ENCODE assay signal across 17 cellular contexts in genomic region chr3:126465928-126466564, GRCh38. TPM values are rescaled to one million over a fixed set of nuclear protein-coding genes. Genes with fewer than 3 reads are reported as not detected.
A peak's percentile ranks its signal among the peaks of the same experiment; 100 is the strongest.
DNase-seq lines count a peak whose midpoint lies in the region; ATAC-seq and TF ChIP-seq lines count a peak whose summit lies in the region.
"Had no signal": no experiment of that assay in that cellular context is flagged by ENCODE, and none has a peak within 500 bp of the region (broad histone marks: within the 10 kb centered on the region; RNA-seq: fewer than 3 reads in every experiment).

No MANE protein-coding gene starts in this region.

- H3K9me3 Mint-ChIP-seq in chondrocyte (ENCODE audit: low read depth) (no peaks in the 10 kb centered on the region), Calu3 (ENCODE audit: low read depth, unreplicated experiment) (no peaks in the 10 kb centered on the region)
- no peaks in the 10 kb centered on the region for H3K9me3 Mint-ChIP-seq in stimulated activated memory B cell treated with anti-CD40 and anti-IgM and Interleukin-4, amounts not matched to agents 10 μg/mL and 1 μg/mL and 100 μg/mL, for 72 hours
- H3K9me3 Mint-ChIP-seq: activated naive CD8-positive, alpha-beta T cell treated with anti-CD3 and anti-CD28 coated beads for 36 hours; CD4-positive, CD25-positive, alpha-beta regulatory T cell; GM23338; nephron progenitor cell had no signal

- no peak overlapping the region for H3K27ac Mint-ChIP-seq in chondrocyte (ENCODE audit: unreplicated experiment)
- no peak overlapping the region for H3K27ac Mint-ChIP-seq in stimulated activated memory B cell treated with anti-CD40 and anti-IgM and Interleukin-4, amounts not matched to agents 10 μg/mL and 1 μg/mL and 100 μg/mL, for 72 hours
- no peak overlapping the region for H3K27ac Mint-ChIP-seq in Calu3 (ENCODE audit: unreplicated experiment)
- H3K27ac Mint-ChIP-seq: activated naive CD8-positive, alpha-beta T cell treated with anti-CD3 and anti-CD28 coated beads for 36 hours; CD4-positive, CD25-positive, alpha-beta regulatory T cell; GM23338 had no signal

- intact Hi-C loops in Calu3 (cut with micrococcal nuclease; ENCODE audit: unreplicated experiment), result no loop called here

- CTCF ChIA-PET in Calu3 (lab: Charles Lee), result interaction anchor here (0.8 kb wide), 1 partner anchor 74 kb away, joined by 3 read pairs; no protein-coding TSS in a partner anchor

- BruUV-seq in Calu3 (replicated peaks; lab: Mats Ljungman, UMichigan), result no TSS peak

- TF ChIP-seq CTCF in chondrocyte (IDR thresholded peaks at IDR 0.05) (no peak), Calu3 (IDR thresholded peaks at IDR 0.05; ENCODE audit: unreplicated experiment) (no peak)

- H3K36me3 Mint-ChIP-seq in chondrocyte (ENCODE audit: low read depth), result peaks cover 52% of the 10 kb centered on the region
- H3K36me3 Mint-ChIP-seq in stimulated activated memory B cell treated with anti-CD40 and anti-IgM and Interleukin-4, amounts not matched to agents 10 μg/mL and 1 μg/mL and 100 μg/mL, for 72 hours, result peaks cover 75% of the 10 kb centered on the region
- H3K36me3 Mint-ChIP-seq in Calu3 (ENCODE audit: insufficient read depth, unreplicated experiment), result peaks cover 64% of the 10 kb centered on the region

- no peak for ATAC-seq in GM21717 (IDR thresholded peaks at IDR 0.05; ENCODE audit: unreplicated experiment)
- ATAC-seq in stimulated activated memory B cell treated with anti-CD40 and anti-IgM and Interleukin-4, amounts not matched to agents 10 μg/mL and 1 μg/mL and 100 μg/mL, for 72 hours, result no peak
- ATAC-seq: GM23338 had no signal

- DNase-seq in DMS 273 treated with DMSO at 0.1 percent for 48 hours (lab: John Stamatoyannopoulos, UW) (peak; percentile 85), MV-4-11 (lab: John Stamatoyannopoulos, UW) (peak; percentile 92), chondrocyte (ENCODE audit: low spot score) (peak; percentile 75), pons (ENCODE audit: low spot score) (peak; percentile 42), Calu3 (no peak)
- no peak for DNase-seq in stimulated activated CD4-positive, alpha-beta T cell treated with anti-CD3 and anti-CD28 coated beads, Interleukin-12 subunit alpha, Interleukin-12 subunit beta, amount 100 ng/mL, for 4 hours
- DNase-seq: activated naive CD8-positive, alpha-beta T cell treated with anti-CD3 and anti-CD28 coated beads for 36 hours; CD4-positive, CD25-positive, alpha-beta regulatory T cell; KBM-7; kidney glomerular epithelial cell; NCI-H187; NCI-H82; nephron progenitor cell; SK-N-SH had no signal

- H3K27me3 Mint-ChIP-seq in chondrocyte (ENCODE audit: low read depth) (no peaks in the 10 kb centered on the region), Calu3 (ENCODE audit: unreplicated experiment) (no peaks in the 10 kb centered on the region)
- H3K27me3 Mint-ChIP-seq in stimulated activated memory B cell treated with anti-CD40 and anti-IgM and Interleukin-4, amounts not matched to agents 10 μg/mL and 1 μg/mL and 100 μg/mL, for 72 hours, result no peaks in the 10 kb centered on the region
- H3K27me3 Mint-ChIP-seq: activated naive CD8-positive, alpha-beta T cell treated with anti-CD3 and anti-CD28 coated beads for 36 hours; CD4-positive, CD25-positive, alpha-beta regulatory T cell had no signal

- no peak overlapping the region for H3K4me3 Mint-ChIP-seq in chondrocyte (ENCODE audit: unreplicated experiment)
- no peak overlapping the region for H3K4me3 Mint-ChIP-seq in stimulated activated memory B cell treated with anti-CD40 and anti-IgM and Interleukin-4, amounts not matched to agents 10 μg/mL and 1 μg/mL and 100 μg/mL, for 72 hours
- H3K4me3 Mint-ChIP-seq in Calu3 (ENCODE audit: low read depth, unreplicated experiment), result no peak overlapping the region
- H3K4me3 Mint-ChIP-seq: activated naive CD8-positive, alpha-beta T cell treated with anti-CD3 and anti-CD28 coated beads for 36 hours; CD4-positive, CD25-positive, alpha-beta regulatory T cell; GM23338; nephron progenitor cell had no signal

- H3K4me1 Mint-ChIP-seq in chondrocyte (ENCODE audit: low read depth) (peaks cover 2% of the 10 kb centered on the region), Calu3 (ENCODE audit: low read depth, unreplicated experiment) (no peaks in the 10 kb centered on the region)
- H3K4me1 Mint-ChIP-seq in stimulated activated memory B cell treated with anti-CD40 and anti-IgM and Interleukin-4, amounts not matched to agents 10 μg/mL and 1 μg/mL and 100 μg/mL, for 72 hours, result peaks cover 31% of the 10 kb centered on the region
- H3K4me1 Mint-ChIP-seq: GM23338 had no signal

RNA-seq across cellular contexts. Expression of gene ZXDC, which starts 9.6 kb away (rescaled TPM):
- 26.3 to 29.7 TPM (median 26.6 TPM) in 3 replicates for total RNA-seq in chondrocyte
- 62.3 and 63.8 TPM in 2 replicates for total RNA-seq in Calu3 (2022)

RNA-seq across cellular contexts. Expression of gene UROC1, which starts 51.5 kb away (rescaled TPM):
- total RNA-seq in chondrocyte, result 0.15 TPM in 1 of 3 replicates, not detected in the others
- not detected in 2 replicates for total RNA-seq in Calu3 (2022)
- total RNA-seq: activated naive CD8-positive, alpha-beta T cell treated with anti-CD3 and anti-CD28 coated beads for 36 hours; CD4-positive, CD25-positive, alpha-beta regulatory T cell; GM23338 had no signal

RNA-seq across cellular contexts. Expression of gene CHST13, which starts 57.9 kb away (rescaled TPM):
- not detected in 3 replicates for total RNA-seq in chondrocyte
- 1.1 and 1.3 TPM in 2 replicates for total RNA-seq in Calu3 (2022)
- total RNA-seq: activated naive CD8-positive, alpha-beta T cell treated with anti-CD3 and anti-CD28 coated beads for 36 hours; CD4-positive, CD25-positive, alpha-beta regulatory T cell had no signal

Comparison
In these comparisons a context has a peak if more than half of its experiments do, and no peak if none do; other contexts are left out.
1. DNase-seq: peak in DMS 273 treated with DMSO at 0.1 percent for 48 hours (single experiment), MV-4-11 (single experiment), chondrocyte (single experiment) and pons (single experiment); none in Calu3 (single experiment) and stimulated activated CD4-positive, alpha-beta T cell treated with anti-CD3 and anti-CD28 coated beads, Interleukin-12 subunit alpha, Interleukin-12 subunit beta, amount 100 ng/mL, for 4 hours (single experiment).